ENCODE assay signal across 9 cellular contexts in genomic region chr14:68951800-68952540, GRCh38. TPM values are rescaled to one million over a fixed set of nuclear protein-coding genes. Genes with fewer than 3 reads are reported as not detected.
DNase-seq lines count a peak whose midpoint lies in the region; ATAC-seq and TF ChIP-seq lines count a peak whose summit lies in the region.
"Had no signal": no experiment of that assay in that cellular context is flagged by ENCODE, and none has a peak within 500 bp of the region (broad histone marks: within the 10 kb centered on the region; RNA-seq: fewer than 3 reads in every experiment).

No MANE protein-coding gene starts in this region.

- POLR2A ChIA-PET in CD4-positive, alpha-beta T cell (lab: Charles Lee): no interaction called here

- no peak overlapping the region for H3K27ac ChIP-seq in CD4-positive, alpha-beta T cell (ENCODE audit: low read depth, low read length)

- H3K9me3 ChIP-seq in CD4-positive, alpha-beta T cell (ENCODE audit: control insufficient read depth, low read length): no peaks in the 10 kb centered on the region

- ATAC-seq in CD4-positive, alpha-beta T cell (ENCODE audit: poor library complexity): no peak
- peak; percentile 29 to 61 for ATAC-seq in left cardiac atrium
- ATAC-seq in sciatic nerve: peak; percentile 1

- H3K27me3 ChIP-seq in CD4-positive, alpha-beta T cell (ENCODE audit: control insufficient read depth, insufficient read depth, low read length): no peaks in the 10 kb centered on the region

- H3K36me3 Mint-ChIP-seq in CD4-positive, alpha-beta T cell (ENCODE audit: low read depth): peaks cover 19% of the 10 kb centered on the region
- peaks cover 33% of the 10 kb centered on the region for H3K36me3 Mint-ChIP-seq in activated naive CD8-positive, alpha-beta T cell treated with anti-CD3 and anti-CD28 coated beads for 36 hours

- CTCF ChIA-PET in CD4-positive, alpha-beta T cell (lab: Charles Lee): no interaction called here

- H3K27ac Mint-ChIP-seq in CD4-positive, alpha-beta T cell: peak overlapping the region; percentile 89
- peak overlapping the region; percentile 91 for H3K27ac Mint-ChIP-seq in activated naive CD8-positive, alpha-beta T cell treated with anti-CD3 and anti-CD28 coated beads for 36 hours

- no peaks in the 10 kb centered on the region for H3K27me3 Mint-ChIP-seq in CD4-positive, alpha-beta T cell
- H3K27me3 Mint-ChIP-seq in activated naive CD8-positive, alpha-beta T cell treated with anti-CD3 and anti-CD28 coated beads for 36 hours: no peaks in the 10 kb centered on the region

- TF ChIP-seq CTCF in CD4-positive, alpha-beta T cell (IDR thresholded peaks at IDR 0.05): no peak

- H3K4me3 Mint-ChIP-seq in CD4-positive, alpha-beta T cell: no peak overlapping the region
- H3K4me3 Mint-ChIP-seq in activated naive CD8-positive, alpha-beta T cell treated with anti-CD3 and anti-CD28 coated beads for 36 hours: no peak overlapping the region

- no peaks in the 10 kb centered on the region for H3K9me3 Mint-ChIP-seq in CD4-positive, alpha-beta T cell
- peaks cover 2% of the 10 kb centered on the region for H3K9me3 Mint-ChIP-seq in activated naive CD8-positive, alpha-beta T cell treated with anti-CD3 and anti-CD28 coated beads for 36 hours
- H3K9me3 Mint-ChIP-seq: activated naive CD4-positive, alpha-beta T cell treated with anti-CD3 and anti-CD28 coated beads for 36 hours had no signal

- DNase-seq in CD4-positive, alpha-beta T cell: no peak
- DNase-seq in activated naive CD8-positive, alpha-beta T cell treated with anti-CD3 and anti-CD28 coated beads for 36 hours: no peak
- DNase-seq in left cardiac atrium (peak; percentile 55), sciatic nerve (ENCODE audit: low spot score) (no peak), dermis blood vessel endothelial cell (no peak), NCI-H510A treated with DMSO at 0.1 percent for 48 hours (lab: John Stamatoyannopoulos, UW) (no peak)
- DNase-seq in stimulated activated CD4-positive, alpha-beta T cell treated with anti-CD3 and anti-CD28 coated beads, Interleukin-4, amount 100 ng/mL, for 1 hour: no peak
- DNase-seq in activated CD4-positive, alpha-beta T cell treated with anti-CD3 and anti-CD28 coated beads for 1 hour: no peak

- intact Hi-C loops in CD4-positive, alpha-beta T cell (cut with DNase I, micrococcal nuclease): no loop called here
- intact Hi-C loops in left cardiac atrium (cut with DNase I): no loop called here
- intact Hi-C loops in sciatic nerve (cut with DNase I): no loop called here

- H3K4me1 Mint-ChIP-seq in CD4-positive, alpha-beta T cell (ENCODE audit: low read depth): peaks cover 91% of the 10 kb centered on the region
- peaks cover 92% of the 10 kb centered on the region for H3K4me1 Mint-ChIP-seq in activated naive CD8-positive, alpha-beta T cell treated with anti-CD3 and anti-CD28 coated beads for 36 hours

RNA-seq across cellular contexts. Expression of gene ACTN1, which starts 27.1 kb away (rescaled TPM):
- 100 to 1,000 TPM; 128 to 143 TPM for total RNA-seq in CD4-positive, alpha-beta T cell
- 100 to 1,000 TPM; 171 to 177 TPM for total RNA-seq in activated naive CD8-positive, alpha-beta T cell treated with anti-CD3 and anti-CD28 coated beads for 36 hours
- 100 to 1,000 TPM; 160 to 319 TPM for total RNA-seq in left cardiac atrium
- 216 TPM for total RNA-seq in sciatic nerve
- total RNA-seq in dermis blood vessel endothelial cell: 233 and 441 TPM in 2 replicates
